18 cellular contexts compared by ENCODE assay signal in the genomic region with DNA sequence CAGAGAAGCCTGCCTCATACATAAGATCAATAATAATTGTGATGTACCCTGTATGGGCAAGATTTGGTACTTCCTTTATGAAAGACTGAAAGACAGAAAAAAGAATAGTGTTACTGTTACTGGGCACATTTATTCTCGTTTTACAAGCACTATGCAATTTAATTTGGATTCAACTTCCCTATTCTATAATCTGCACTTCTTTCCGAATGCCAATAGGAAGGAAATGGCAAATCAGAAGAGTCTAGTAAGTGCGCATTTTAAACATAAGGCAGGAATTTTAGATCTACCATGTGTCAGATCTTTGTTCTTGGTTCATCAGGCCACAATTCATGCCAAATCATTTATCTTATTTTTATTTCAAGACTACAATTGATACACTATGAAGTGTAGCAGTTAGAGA.
DNase-seq lines count a peak whose midpoint lies in the region; ATAC-seq, FAIRE-seq and TF ChIP-seq lines count a peak whose summit lies in the region.
"Had no signal": no experiment of that assay in that cellular context is flagged by ENCODE, and none has a peak within 500 bp of the region (broad histone marks: within the 10 kb centered on the region; RNA-seq: fewer than 3 reads in every experiment).

No MANE protein-coding gene starts in this region.

- H3K4me3 ChIP-seq in OCI-LY1 (ENCODE audit: low read depth, low read length, poor library complexity, severe bottlenecking) (no peak overlapping the region), H1 (ENCODE audit: extremely low read depth in 1 of 4, insufficient read depth in 2 of 4, low read depth in 3 of 4, low read length in 4 of 4) (no peak overlapping the region)
- H3K4me3 ChIP-seq: A549, GM23248 had no signal

- no peak overlapping the region for H4K91ac ChIP-seq in H1 (replicated peaks; ENCODE audit: insufficient read length, low read length)

- H4K20me1 ChIP-seq in OCI-LY1 (ENCODE audit: insufficient read depth, low read length) (no peaks in the 10 kb centered on the region), H1 (replicated peaks in 1 of 2; ENCODE audit: control insufficient read depth in 1 of 2, insufficient read depth in 2 of 2, low read length in 2 of 2) (no peaks in the 10 kb centered on the region)

- no peak overlapping the region for H2AK5ac ChIP-seq in H1 (ENCODE audit: low read depth, low read length)

- no peak for TF ChIP-seq POLR2A in H1 (IDR thresholded peaks at IDR 0.05; ENCODE audit: control extremely low read depth in 1 of 2, low read depth in 2 of 2, low read length in 2 of 2)

- H3K27ac ChIP-seq in OCI-LY1 (ENCODE audit: low read depth, low read length, poor library complexity, severe bottlenecking) (peak overlapping the region; percentile 92), H1 (ENCODE audit: low read depth, low read length) (no peak overlapping the region)
- H3K27ac ChIP-seq: A549, GM23248 had no signal

- TF ChIP-seq RAD21 in H1 (IDR thresholded peaks at IDR 0.05 in 1 of 2, conservative IDR thresholded peaks at IDR 0.05 in 1 of 2; ENCODE audit: low read depth in 2 of 2, low read length in 2 of 2) = no peak

- H3K4me1 ChIP-seq in OCI-LY1 (ENCODE audit: insufficient read depth, low read length, severe bottlenecking) = peaks cover 55% of the 10 kb centered on the region
- H3K4me1 ChIP-seq in H1 (replicated peaks in 1 of 4; ENCODE audit: control insufficient read depth in 3 of 4, insufficient read depth in 4 of 4, low read length in 3 of 4) = peaks cover 0 to 5% (median 0%) of the 10 kb centered on the region in 4 experiments; a peak in 1 of 7 replicates
- H3K4me1 ChIP-seq: A549 had no signal

- CTCF ChIA-PET in H1 (lab: Charles Lee; ENCODE audit: partially characterized antibody) = no interaction called here

- no peaks in the 10 kb centered on the region for H3K9me3 Mint-ChIP-seq in effector memory CD8-positive, alpha-beta T cell

- no peaks in the 10 kb centered on the region for H3K23me2 ChIP-seq in H1 (ENCODE audit: low read depth, low read length)

- no peaks in the 10 kb centered on the region for H3K9me3 ChIP-seq in OCI-LY1 (ENCODE audit: low read length)
- H3K9me3 ChIP-seq in H1 (ENCODE audit: insufficient read depth in 2 of 2, low read depth in 1 of 2, low read length in 1 of 2) = no peaks in the 10 kb centered on the region
- H3K9me3 ChIP-seq: A549 had no signal

- H3K56ac ChIP-seq in H1 (replicated peaks; ENCODE audit: insufficient read length, low read depth, low read length) = no peak overlapping the region

- POLR2A ChIA-PET in H1 (lab: Charles Lee; ENCODE audit: partially characterized antibody) = no interaction called here

- no peak overlapping the region for H4K5ac ChIP-seq in H1 (ENCODE audit: insufficient read length, low read depth, low read length)

- 83% methylated on average over 3 of the region's 3 CpGs; no CpG with 5 or more reads in 1 of the 2 experiments for WGBS in H1 (ENCODE audit: extremely low coverage in 1 of 2, insufficient coverage in 1 of 2, insufficient read length in 1 of 2, insufficient replicate concordance in 2 of 2, low coverage in 1 of 2, low lambda C conversion rate in 2 of 2, missing lambda C conversion rate in 1 of 2), 2 experiments

- no peak for TF ChIP-seq CTCF in OCI-LY1 (IDR thresholded peaks at IDR 0.05; ENCODE audit: low read length)
- no peak for TF ChIP-seq CTCF in H1 (IDR thresholded peaks at IDR 0.05; ENCODE audit: control extremely low read depth in 1 of 3, insufficient read depth in 1 of 3, low read depth in 1 of 3, low read length in 3 of 3)

- H3K4me2 ChIP-seq in OCI-LY1 (ENCODE audit: low read length) (peak overlapping the region; percentile 32), H1 (ENCODE audit: insufficient read depth in 1 of 2, low read depth in 2 of 2, low read length in 2 of 2) (no peak overlapping the region)
- H3K4me2 ChIP-seq: A549 had no signal

- H3K9me2 ChIP-seq in OCI-LY1 (ENCODE audit: low read depth, low read length) = no peaks in the 10 kb centered on the region

- no peaks in the 10 kb centered on the region; the same call in 1 of the 2 replicates for H3F3A ChIP-seq in OCI-LY1 (ENCODE audit: insufficient read depth, low read length)

- no peak overlapping the region for H3K27ac Mint-ChIP-seq in effector memory CD8-positive, alpha-beta T cell
- H3K27ac Mint-ChIP-seq: CD14-positive monocyte had no signal

- no peak overlapping the region for H2BK5ac ChIP-seq in H1 (ENCODE audit: low read depth, low read length)

- H3K79me1 ChIP-seq in H1 (ENCODE audit: low read depth, low read length) = no peaks in the 10 kb centered on the region

- no peak overlapping the region for H2BK12ac ChIP-seq in H1 (ENCODE audit: low read depth, low read length)

- H3K4ac ChIP-seq in H1 (replicated peaks; ENCODE audit: insufficient read length, low read depth, low read length) = no peak overlapping the region

- no peak overlapping the region for H3K14ac ChIP-seq in H1 (ENCODE audit: insufficient read length)

- H3K36me3 Mint-ChIP-seq in effector memory CD8-positive, alpha-beta T cell (ENCODE audit: insufficient read depth) = no peaks in the 10 kb centered on the region
- H3K36me3 Mint-ChIP-seq: CD14-positive monocyte had no signal

- H3K36me3 ChIP-seq in OCI-LY1 (ENCODE audit: insufficient read depth, low read length) = no peaks in the 10 kb centered on the region
- H3K36me3 ChIP-seq in H1 (ENCODE audit: control insufficient read depth in 2 of 4, insufficient read depth in 4 of 4, low read length in 3 of 4) = no peaks in the 10 kb centered on the region

- H2BK120ac ChIP-seq in H1 (replicated peaks; ENCODE audit: low read depth, low read length) = no peak overlapping the region

- no peak for FAIRE-seq in H1 (lab: Jason Lieb, UNC)
- FAIRE-seq: A549 had no signal

- H4K8ac ChIP-seq in H1 (ENCODE audit: extremely low read depth, insufficient read depth, low read length) = no peak overlapping the region

- H2BK20ac ChIP-seq in H1 (ENCODE audit: low read length) = no peak overlapping the region

- no peak overlapping the region for H3K18ac ChIP-seq in H1 (ENCODE audit: extremely low read depth, low read length)

- H3K27me3 ChIP-seq in OCI-LY1 (ENCODE audit: insufficient read depth, low read length) (no peaks in the 10 kb centered on the region), H1 (replicated peaks in 1 of 4; ENCODE audit: control insufficient read depth in 3 of 4, extremely low read depth in 1 of 4, insufficient read depth in 3 of 4, low read length in 3 of 4) (no peaks in the 10 kb centered on the region)

- H3K79me2 ChIP-seq in OCI-LY1 (ENCODE audit: insufficient read depth, low read length) (no peaks in the 10 kb centered on the region), H1 (ENCODE audit: control insufficient read depth in 1 of 2, insufficient read depth in 2 of 2, low read length in 2 of 2) (no peaks in the 10 kb centered on the region)

- H3K9ac ChIP-seq in OCI-LY1 (ENCODE audit: low read length) (peak overlapping the region; percentile 49), H1 (replicated peaks in 1 of 4; ENCODE audit: extremely low read depth in 1 of 4, low read depth in 3 of 4, low read length in 3 of 4) (no peak overlapping the region)
- H3K9ac ChIP-seq: GM23248 had no signal

- no peaks in the 10 kb centered on the region for H3K27me3 Mint-ChIP-seq in effector memory CD8-positive, alpha-beta T cell

- ATAC-seq in GM18868 (IDR thresholded peaks at IDR 0.05; ENCODE audit: unreplicated experiment) (peak; percentile 3), sciatic nerve (peak; percentile 22)
- no peak for ATAC-seq in effector memory CD8-positive, alpha-beta T cell (replicated peaks)
- ATAC-seq: A549, HCT116, SK-N-SH treated with all-trans-retinoic acid at 6 μM for 48 hours had no signal

- no peak overlapping the region for H2BK15ac ChIP-seq in H1 (ENCODE audit: low read length)

- no peak for TF ChIP-seq EP300 in H1 (IDR thresholded peaks at IDR 0.05; ENCODE audit: borderline replicate concordance in 1 of 2, low read depth in 2 of 2, low read length in 2 of 2)

- no peak overlapping the region for H3K4me3 Mint-ChIP-seq in effector memory CD8-positive, alpha-beta T cell
- H3K4me3 Mint-ChIP-seq: CD14-positive monocyte had no signal

- H3K23ac ChIP-seq in H1 (ENCODE audit: insufficient read length) = no peak overlapping the region

- no peaks in the 10 kb centered on the region for H3K4me1 Mint-ChIP-seq in effector memory CD8-positive, alpha-beta T cell (ENCODE audit: low read depth in 2 of 2)

- H2AFZ ChIP-seq in OCI-LY1 (ENCODE audit: low read length) = peak overlapping the region; percentile 24; the same call in 1 of the 2 replicates
- H2AFZ ChIP-seq in H1 (ENCODE audit: low read length) = 0 out of 2 replicates have a peak overlapping the region, but pooled peaks have one; percentile 21
- H2AFZ ChIP-seq: GM23248 had no signal

- intact Hi-C loops in sciatic nerve (cut with DNase I) = no loop called here

- DNase-seq in H1 (ENCODE audit: low read depth in 1 of 2, low spot score in 2 of 2) (no peak), sciatic nerve (ENCODE audit: low spot score) (no peak), NCI-H1930 (lab: John Stamatoyannopoulos, UW) (no peak), NCI-H524 (lab: John Stamatoyannopoulos, UW) (no peak), NCI-H82 treated with DMSO at 0.1 percent for 48 hours (lab: John Stamatoyannopoulos, UW; ENCODE audit: unreplicated experiment) (no peak)
- DNase-seq in effector memory CD8-positive, alpha-beta T cell = no peak
- DNase-seq: DMS53, GM23248, NCI-H1417 treated with DMSO at 0.1 percent for 48 hours, NCI-H2029 treated with DMSO at 0.1 percent for 48 hours, OCI-M1, SHP77 treated with DMSO at 0.1 percent for 48 hours had no signal

TF ChIP-seq in H1, 55 proteins besides CTCF, POLR2A, EP300 and RAD21:
- TF ChIP-seq, protein P1, sequence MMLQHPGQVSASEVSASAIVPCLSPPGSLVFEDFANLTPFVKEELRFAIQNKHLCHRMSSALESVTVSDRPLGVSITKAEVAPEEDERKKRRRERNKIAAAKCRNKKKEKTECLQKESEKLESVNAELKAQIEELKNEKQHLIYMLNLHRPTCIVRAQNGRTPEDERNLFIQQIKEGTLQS (IDR thresholded peaks at IDR 0.05; ENCODE audit: insufficient read depth, low read depth, low read length) = no peak
- TF ChIP-seq SP2 (IDR thresholded peaks at IDR 0.05; ENCODE audit: low read length) (no peak), TCF12 (IDR thresholded peaks at IDR 0.05; ENCODE audit: low read depth, low read length) (no peak), RXRA (IDR thresholded peaks at IDR 0.05; ENCODE audit: insufficient read depth, low read depth, low read length) (no peak), RBBP5 (IDR thresholded peaks at IDR 0.05; ENCODE audit: borderline replicate concordance, low read depth, low read length) (no peak)
